ENCODE assay signal across 8 cellular contexts in the genomic region with DNA sequence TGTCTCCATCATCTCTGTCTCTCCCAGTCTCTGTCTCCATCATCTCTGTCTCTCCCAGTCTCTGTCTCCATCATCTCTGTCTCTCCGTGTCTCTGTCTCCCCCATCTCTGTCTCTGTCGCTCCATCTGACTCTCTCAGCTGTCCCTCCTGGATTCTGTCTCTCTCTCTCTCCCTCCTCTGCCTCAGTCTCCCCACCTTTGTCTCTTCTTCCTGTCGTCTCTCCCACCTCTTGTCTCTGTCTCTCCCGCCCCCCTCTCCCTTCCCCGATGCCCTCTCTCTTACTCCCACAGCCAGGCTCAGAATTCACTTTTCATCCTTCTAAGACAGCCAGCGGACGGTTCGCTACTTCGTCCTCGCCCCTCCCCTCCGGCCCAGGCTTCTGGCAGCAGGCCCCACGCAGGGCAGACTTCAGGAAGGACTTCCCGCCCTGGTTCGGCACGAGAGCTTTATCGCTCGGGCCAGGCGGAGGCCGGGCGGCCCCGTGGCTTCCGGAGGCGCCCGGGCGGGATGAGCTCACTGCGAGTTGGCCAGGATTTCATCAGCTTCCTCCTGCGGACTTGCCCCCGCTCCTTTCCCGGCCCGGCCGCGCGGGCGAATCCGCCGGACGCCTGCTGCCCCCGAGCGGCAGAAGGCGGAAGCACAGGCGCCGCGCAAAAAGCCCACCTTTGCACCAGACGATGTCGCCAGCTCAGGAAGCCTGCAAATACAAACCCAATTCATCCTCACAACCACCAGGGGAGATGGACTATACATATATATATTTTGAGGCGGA. TPM values are rescaled to one million over a fixed set of nuclear protein-coding genes. Genes with fewer than 3 reads are reported as not detected.
DNase-seq lines count a peak whose midpoint lies in the region; ATAC-seq and TF ChIP-seq lines count a peak whose summit lies in the region.

No MANE protein-coding gene starts in this region.

- peak; percentile 83 for DNase-seq in HFF-Myc (ENCODE audit: extremely low read depth, low read depth)
- peak; percentile 58 for DNase-seq in NCI-H1417 treated with DMSO at 0.1 percent for 48 hours (lab: John Stamatoyannopoulos, UW)
- DNase-seq in T-helper 1 cell = peak; percentile 73 to 98 (median 81)
- DNase-seq in amniotic stem cell (lab: John Stamatoyannopoulos, UW) = peak; percentile 95
- peak; percentile 95 to 97 (median 96) for DNase-seq in right cardiac atrium
- peak in 1 of 2 donors; percentile 94 for DNase-seq in vagina (ENCODE audit: extremely low spot score in 2 of 2)

- H3K27ac ChIP-seq in right cardiac atrium (ENCODE audit: low read length) = no peak overlapping the region
- H3K27ac ChIP-seq in rectal smooth muscle tissue (ENCODE audit: low read depth, low read length) = peak overlapping the region; percentile 89
- H3K27ac ChIP-seq in vagina = peak overlapping the region; percentile 72

- H3K9me3 ChIP-seq in right cardiac atrium (ENCODE audit: control insufficient read depth, low read length) = no peaks in the 10 kb centered on the region
- H3K9me3 ChIP-seq in vagina = no peaks in the 10 kb centered on the region

- 1% methylated on average over 46 of the region's 46 CpGs for WGBS in right cardiac atrium

- no peaks in the 10 kb centered on the region for H3K36me3 ChIP-seq in rectal smooth muscle tissue (ENCODE audit: control insufficient read depth, insufficient read depth, low read length)
- H3K36me3 ChIP-seq in vagina = no peaks in the 10 kb centered on the region

- intact Hi-C loops in right cardiac atrium (cut with DNase I) = loop anchor here (2.0 to 5.0 kb wide), 2 partner anchors 33 to 97 kb away; no protein-coding TSS in a partner anchor
- intact Hi-C loops in vagina (cut with DNase I) = loop anchor here (5.0 kb wide), 1 partner anchor 37 kb away; no protein-coding TSS in a partner anchor

- peak; percentile 87 for TF ChIP-seq CTCF in HFF-Myc (IDR thresholded peaks at IDR 0.05; ENCODE audit: low read depth, low read length, missing control alignments)
- peak; percentile 96 to 99 (median 99) for TF ChIP-seq CTCF in vagina (IDR thresholded peaks at IDR 0.05)

- no peaks in the 10 kb centered on the region for H3K27me3 ChIP-seq in right cardiac atrium (ENCODE audit: control insufficient read depth, insufficient read depth)
- no peaks in the 10 kb centered on the region for H3K27me3 ChIP-seq in rectal smooth muscle tissue (ENCODE audit: control insufficient read depth, insufficient read depth, low read length)
- H3K27me3 ChIP-seq in vagina = no peaks in the 10 kb centered on the region

- H3K4me3 ChIP-seq in GM08714 (ENCODE audit: low read length) (peak overlapping the region; percentile 45; the same call in 1 of the 2 replicates), HFF-Myc (replicated peaks; ENCODE audit: low read depth, low read length) (peak overlapping the region; percentile 45), right cardiac atrium (ENCODE audit: low read length) (peak overlapping the region; percentile 1), rectal smooth muscle tissue (ENCODE audit: low read length) (peak overlapping the region; percentile 52), vagina (peak overlapping the region; percentile 34 to 45)

- H3K4me1 ChIP-seq in right cardiac atrium (ENCODE audit: control insufficient read depth, insufficient read depth, low read length) (peaks cover 3% of the 10 kb centered on the region), rectal smooth muscle tissue (ENCODE audit: control insufficient read depth, insufficient read depth, low read length) (peaks cover 11% of the 10 kb centered on the region), vagina (peaks cover 52% of the 10 kb centered on the region)

- peak overlapping the region; percentile 33 for H3K9ac ChIP-seq in rectal smooth muscle tissue (ENCODE audit: low read length)

- peak in 1 of 2 donors; percentile 29 for TF ChIP-seq POLR2A in vagina (IDR thresholded peaks at IDR 0.05)

- ATAC-seq in right cardiac atrium = peak; percentile 94 to 95

RNA-seq across cellular contexts. Expression of a gene that starts 12.4 kb away (rescaled TPM):
- total RNA-seq in right cardiac atrium (10 to 100 TPM; 18.1 to 27.5 (median 22.4) TPM), vagina (19.2 TPM)
- 27.8 TPM for polyA plus RNA-seq in right cardiac atrium

RNA-seq across cellular contexts. Expression of a gene that starts 13.0 kb away (rescaled TPM):
- total RNA-seq in right cardiac atrium (1 to 10 TPM; 2.1 to 4.3 (median 4.0) TPM), vagina (4.7 TPM)
- polyA plus RNA-seq in right cardiac atrium = 3.4 TPM

RNA-seq across cellular contexts. Expression of a gene that starts 30.7 kb away (rescaled TPM):
- 10 to 100 TPM; 13.3 to 16.9 (median 15.0) TPM for total RNA-seq in right cardiac atrium
- 7.0 TPM for polyA plus RNA-seq in right cardiac atrium
- total RNA-seq in vagina = 18.9 TPM

Comparison
In these comparisons a context has a peak if more than half of its experiments do, and no peak if none do; other contexts are left out.
1. H3K4me3 ChIP-seq: peak in every context shown above with its lines; median percentile 52 in rectal smooth muscle tissue; 45 in GM08714; 45 in HFF-Myc; 40 in vagina; 1 in right cardiac atrium.